Comparison of ENCODE assay signal across 8 cellular contexts in the genomic region with DNA sequence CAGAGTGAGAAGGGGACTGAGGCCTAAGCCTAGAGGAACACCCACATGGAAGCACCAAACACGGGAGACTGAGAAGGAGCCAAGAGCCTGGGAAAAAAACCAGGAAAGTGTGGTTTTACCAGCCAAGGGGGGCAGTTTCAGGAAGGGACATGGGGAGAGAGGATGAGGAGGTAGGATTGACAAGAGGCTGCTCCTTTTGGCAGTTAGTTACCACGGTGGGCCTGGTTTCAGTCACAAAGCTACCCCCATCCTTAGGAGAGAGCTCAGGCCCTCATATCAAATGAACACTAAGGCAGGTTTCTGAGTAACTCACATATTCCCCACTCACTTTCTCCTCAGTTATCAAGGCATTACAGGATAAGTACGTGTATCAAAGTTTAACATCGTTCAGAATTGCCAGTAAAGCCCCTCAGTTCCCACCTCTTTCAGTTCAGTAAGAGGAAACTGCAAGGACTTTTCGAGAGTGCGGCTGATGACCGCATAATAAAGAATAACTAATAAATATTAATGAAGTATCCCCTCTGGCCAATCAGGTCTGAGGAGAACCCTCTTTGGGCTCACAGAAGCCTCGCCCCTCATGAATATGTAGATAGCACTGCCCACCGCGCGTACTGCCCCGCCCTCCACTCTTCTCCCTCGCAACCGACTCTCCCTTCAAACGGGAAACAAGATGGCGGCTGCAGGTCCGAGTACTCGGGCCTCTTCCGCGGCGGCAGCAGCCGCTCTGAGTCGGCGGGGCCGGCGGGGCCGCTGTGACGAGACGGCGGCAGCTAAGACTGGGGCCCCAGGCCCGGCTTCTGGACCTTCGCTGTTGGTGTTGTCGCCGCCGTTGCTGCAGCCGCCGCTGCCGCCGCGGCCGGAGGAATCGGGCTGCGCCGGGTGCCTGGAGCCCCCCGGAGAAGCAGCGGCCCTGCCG. TPM values are rescaled to one million over a fixed set of nuclear protein-coding genes. Genes with fewer than 3 reads are reported as not detected.
A peak's percentile ranks its signal among the peaks of the same experiment; 100 is the strongest.
DNase-seq lines count a peak whose midpoint lies in the region; ATAC-seq and TF ChIP-seq lines count a peak whose summit lies in the region.

A gene with protein sequence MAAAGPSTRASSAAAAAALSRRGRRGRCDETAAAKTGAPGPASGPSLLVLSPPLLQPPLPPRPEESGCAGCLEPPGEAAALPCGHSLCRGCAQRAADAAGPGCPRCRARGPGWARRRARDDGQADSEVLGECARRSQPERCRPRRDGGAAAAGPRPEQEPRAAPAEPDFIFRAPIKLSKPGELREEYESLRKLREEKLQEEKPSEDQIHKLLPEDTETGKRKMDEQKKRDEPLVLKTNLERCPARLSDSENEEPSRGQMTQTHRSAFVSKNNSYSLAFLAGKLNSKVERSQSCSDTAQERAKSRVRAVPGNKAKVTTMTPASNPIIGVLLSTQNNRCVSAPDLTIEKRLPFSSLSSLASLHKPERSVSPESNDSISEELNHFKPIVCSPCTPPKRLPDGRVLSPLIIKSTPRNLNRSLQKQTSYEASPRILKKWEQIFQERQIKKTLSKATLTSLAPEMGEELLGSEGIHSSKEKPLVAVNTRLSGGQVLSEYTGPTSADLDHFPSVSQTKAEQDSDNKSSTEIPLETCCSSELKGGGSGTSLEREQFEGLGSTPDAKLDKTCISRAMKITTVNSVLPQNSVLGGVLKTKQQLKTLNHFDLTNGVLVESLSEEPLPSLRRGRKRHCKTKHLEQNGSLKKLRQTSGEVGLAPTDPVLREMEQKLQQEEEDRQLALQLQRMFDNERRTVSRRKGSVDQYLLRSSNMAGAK (plus strand): TSS at position 639 of the 916 bp plus-strand sequence. CDS start 32 bp downstream, at position 671.

- H3K27ac ChIP-seq in right cardiac atrium (ENCODE audit: low read length) = peak within 1 kb of the TSS; percentile 94
- peak within 1 kb of the TSS; percentile 90 for H3K27ac ChIP-seq in vagina

- TF ChIP-seq POLR2A in vagina (IDR thresholded peaks at IDR 0.05) = peak in 1 of 2 donors; percentile 33

- intact Hi-C loops in T-helper 2 cell treated with Interferon-gamma antibody and Interleukin-4, amounts not matched to agents 100 ng/mL and 5 ng/mL, for 36 hours (cut with micrococcal nuclease) = loop anchor here (2.0 to 5.0 kb wide), 4 partner anchors 200 to 492 kb away; a partner anchor contains a TSS
- intact Hi-C loops in right cardiac atrium (cut with DNase I) (loop anchor here in 1 of 4 donors (10.0 kb wide), 1 partner anchor 254 kb away; a partner anchor contains a TSS), vagina (cut with DNase I) (no loop called here)

- H3K4me3 ChIP-seq in right cardiac atrium (ENCODE audit: low read length) = peak within 1 kb of the TSS; percentile 97
- H3K4me3 ChIP-seq in vagina = peak within 1 kb of the TSS; percentile 73 to 94

- DNase-seq in NCI-H187 treated with DMSO at 0.1 percent for 48 hours (lab: John Stamatoyannopoulos, UW) (peak; percentile 83), anterior cingulate cortex (lab: John Stamatoyannopoulos, UW) (peak; percentile 34 to 98 (median 90)), right cardiac atrium (peak; percentile 95 to 98 (median 97)), putamen (ENCODE audit: low spot score) (peak; percentile 98), vagina (ENCODE audit: extremely low spot score in 2 of 2) (peak in 1 of 2 donors; percentile 97)

- peaks cover 7% of the 10 kb centered on the region for H3K4me1 ChIP-seq in right cardiac atrium (ENCODE audit: control insufficient read depth, insufficient read depth, low read length)
- H3K4me1 ChIP-seq in vagina = peaks cover 40% of the 10 kb centered on the region

- no peaks in the 10 kb centered on the region for H3K36me3 ChIP-seq in vagina

- TF ChIP-seq CTCF in vagina (IDR thresholded peaks at IDR 0.05) = no peak

- WGBS in right cardiac atrium = 1% methylated on average over 47 of the region's 47 CpGs

- ATAC-seq in GM18499 (IDR thresholded peaks at IDR 0.05; ENCODE audit: insufficient read depth, unreplicated experiment) = peak; percentile 86
- peak; percentile 98 for ATAC-seq in HG02943 (IDR thresholded peaks at IDR 0.05; ENCODE audit: low read depth, unreplicated experiment)
- peak; percentile 100 for ATAC-seq in right cardiac atrium

- H3K27me3 ChIP-seq in right cardiac atrium (ENCODE audit: control insufficient read depth, insufficient read depth) = no peaks in the 10 kb centered on the region
- H3K27me3 ChIP-seq in vagina = no peaks in the 10 kb centered on the region

- H3K9me3 ChIP-seq in right cardiac atrium (ENCODE audit: control insufficient read depth, low read length) (no peaks in the 10 kb centered on the region), vagina (no peaks in the 10 kb centered on the region)

RNA-seq across cellular contexts. Expression of the gene that starts here (rescaled TPM):
- 16.5 and 16.9 TPM in 2 replicates for total RNA-seq in T-helper 2 cell treated with Interferon-gamma antibody and Interleukin-4, amounts not matched to agents 100 ng/mL and 5 ng/mL, for 36 hours
- total RNA-seq in right cardiac atrium (10 to 100 TPM in 3 of 4 donors, 1 to 10 TPM in 1; 9.9 to 11.6 (median 10.8) TPM), vagina (20.9 TPM)
- 2.5 TPM for polyA plus RNA-seq in right cardiac atrium
